ENCODE assay signal across 2 cellular contexts in the genomic region with DNA sequence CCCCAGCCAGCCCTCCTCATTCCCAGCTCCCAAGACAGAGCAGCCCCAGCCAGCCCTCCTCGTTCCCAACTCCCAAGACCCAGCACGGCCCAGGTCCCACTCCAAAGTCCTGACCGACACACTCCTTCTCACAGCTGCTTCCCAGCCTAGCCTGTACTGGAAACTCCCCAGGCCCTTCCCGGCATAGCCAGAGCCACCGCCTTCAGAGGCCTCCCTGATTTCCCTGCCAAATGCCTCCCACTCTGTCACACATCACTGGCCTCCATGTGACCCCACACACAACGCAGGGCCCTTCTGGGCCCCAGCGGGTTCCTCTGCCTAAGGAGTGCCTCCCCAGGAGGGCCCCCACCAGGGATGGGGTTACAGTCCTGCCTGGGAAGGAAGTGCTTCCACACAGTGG.
TF ChIP-seq lines count a peak whose summit lies in the region.

No MANE protein-coding gene starts in this region.

TF ChIP-seq in SK-N-SH, 30 proteins besides CTCF, POLR2A, EP300 and RAD21:
- TF ChIP-seq MAX (IDR thresholded peaks at IDR 0.05; ENCODE audit: low read depth) (no peak), TCF12 (IDR thresholded peaks at IDR 0.05) (no peak), NFIC (IDR thresholded peaks at IDR 0.05; ENCODE audit: borderline replicate concordance) (no peak)

TF ChIP-seq in SK-N-SH treated with all-trans-retinoic acid at 6 μM for 48 hours, 23 proteins besides CTCF, POLR2A, EP300 and RAD21:
- TF ChIP-seq CSDC2 (CRISPR knock-in tag; IDR thresholded peaks at IDR 0.05) (no peak), ZC3H10 (CRISPR knock-in tag; IDR thresholded peaks at IDR 0.05) (no peak), TOX (CRISPR knock-in tag; IDR thresholded peaks at IDR 0.05; ENCODE audit: borderline replicate concordance) (no peak), BACH2 (CRISPR knock-in tag; IDR thresholded peaks at IDR 0.05; ENCODE audit: borderline replicate concordance) (no peak), RARB (CRISPR knock-in tag; IDR thresholded peaks at IDR 0.05) (no peak)
